ENCODE assay signal across 8 cellular contexts in the genomic region with DNA sequence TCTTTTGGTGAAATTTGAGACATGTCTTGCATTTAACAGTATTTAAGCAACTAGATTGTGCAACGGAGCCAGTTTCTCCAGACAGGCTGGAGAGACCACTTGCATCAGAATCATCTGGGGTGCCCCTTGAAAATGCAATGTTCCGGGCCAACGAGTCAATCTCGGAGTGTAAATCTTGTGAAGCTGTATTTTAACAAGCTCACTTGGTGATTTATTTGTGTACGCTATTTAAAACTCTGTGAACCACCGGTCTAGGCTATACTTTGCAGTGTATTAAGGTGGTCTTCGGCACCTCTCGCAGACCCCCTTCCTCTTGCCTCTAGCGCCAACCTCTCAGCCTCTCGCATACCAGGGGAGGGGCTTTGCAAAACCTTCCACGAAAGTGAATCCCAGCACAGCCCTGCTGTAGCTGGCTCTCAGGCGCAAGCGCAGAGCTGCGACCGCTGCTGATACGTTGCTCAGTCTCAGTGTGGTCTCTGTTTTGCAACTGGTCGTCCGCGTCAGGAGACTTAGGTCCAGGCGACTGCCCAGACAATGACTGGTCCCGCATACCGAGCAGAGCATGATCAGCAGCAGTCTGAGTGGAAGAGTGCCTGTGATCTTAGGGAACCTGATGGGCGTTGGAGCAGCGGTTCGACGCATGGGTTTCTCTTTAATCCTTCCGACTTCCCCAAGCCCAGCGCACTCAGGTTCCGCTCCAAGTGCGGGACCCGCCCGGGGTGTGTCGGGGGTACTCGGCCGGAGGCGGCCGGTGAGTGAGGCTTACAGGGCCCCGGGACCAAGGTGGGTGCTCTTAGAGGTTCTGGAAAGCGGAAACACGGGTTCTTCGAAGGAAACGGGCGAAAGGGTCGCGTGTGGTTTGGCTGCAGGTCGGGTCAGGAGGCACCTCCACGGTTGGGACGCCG. TPM values are rescaled to one million over a fixed set of nuclear protein-coding genes. Genes with fewer than 3 reads are reported as not detected.
DNase-seq lines count a peak whose midpoint lies in the region; ATAC-seq and TF ChIP-seq lines count a peak whose summit lies in the region.

ZNF391 (plus strand) TSS at position 467 of the 905 bp plus-strand sequence. CDS start 11,612 bp downstream, outside the sequence.

- intact Hi-C loops in lower leg skin (cut with DNase I; ENCODE audit: low total_unique reads) = no loop called here

- DNase-seq in AG20443 (ENCODE audit: low spot score) = peak; percentile 93
- DNase-seq in NCI-H510A treated with DMSO at 0.1 percent for 48 hours (lab: John Stamatoyannopoulos, UW) = peak; percentile 33
- peak; percentile 61 to 66 for DNase-seq in activated CD4-positive, alpha-beta T cell treated with anti-CD3 and anti-CD28 coated beads, Interleukin-2, amount 50 U/mL, for 24 hours (ENCODE audit: low read depth in 1 of 2, low spot score in 1 of 2)
- DNase-seq in lower leg skin (ENCODE audit: low spot score in 2 of 2) = peak; percentile 62 to 92
- peak; percentile 60 to 66 for DNase-seq in stimulated activated CD4-positive, alpha-beta T cell treated with anti-CD3 and anti-CD28 coated beads, Interleukin-4, amount 100 ng/mL, for 48 hours (ENCODE audit: low read depth in 2 of 2)

- H3K9me3 ChIP-seq in duodenal mucosa (ENCODE audit: control insufficient read depth in 1 of 2, low read length in 2 of 2) = peaks cover 0 to under 1% of the 10 kb centered on the region in 2 donors

- no peak for TF ChIP-seq CTCF in lower leg skin (IDR thresholded peaks at IDR 0.05)

- no peak for TF ChIP-seq POLR2A in lower leg skin (IDR thresholded peaks at IDR 0.05)

- H3K36me3 ChIP-seq in duodenal mucosa (ENCODE audit: control insufficient read depth in 1 of 2, insufficient read depth in 2 of 2, low read length in 2 of 2) = no peaks in the 10 kb centered on the region

- H3K4me3 ChIP-seq in duodenal mucosa (ENCODE audit: low read depth in 1 of 2, low read length in 2 of 2) = peak within 1 kb of the TSS; percentile 96 to 100
- peak within 1 kb of the TSS; percentile 72 for H3K4me3 ChIP-seq in lower leg skin (ENCODE audit: low read depth, poor library complexity, severe bottlenecking)

- H3K4me1 ChIP-seq in duodenal mucosa (ENCODE audit: control insufficient read depth in 1 of 2, insufficient read depth in 2 of 2, low read length in 2 of 2) = peaks cover 0 to 5% of the 10 kb centered on the region in 2 donors

- peak within 1 kb of the TSS; percentile 72 to 92 for H3K9ac ChIP-seq in duodenal mucosa (ENCODE audit: low read depth in 1 of 2, low read length in 2 of 2)

- ATAC-seq in GM18909 (IDR thresholded peaks at IDR 0.05; ENCODE audit: poor library complexity, unreplicated experiment) = peak; percentile 89
- ATAC-seq in HG03196 (IDR thresholded peaks at IDR 0.05; ENCODE audit: unreplicated experiment) = peak; percentile 83

- H3K27ac ChIP-seq in duodenal mucosa (ENCODE audit: low read depth, low read length) = peak within 1 kb of the TSS; percentile 13

- 0 to 1% methylated on average over 44 to 45 of the region's 49 CpGs for whole genome bisulfite sequencing in lower leg skin, 2 donors

- H3K27me3 ChIP-seq in duodenal mucosa (ENCODE audit: control insufficient read depth in 1 of 2, insufficient read depth in 2 of 2, low read length in 2 of 2) = no peaks in the 10 kb centered on the region

RNA-seq across cellular contexts. Expression of gene ZNF391, which starts in this region (rescaled TPM):
- total RNA-seq in lower leg skin = 1 to 10 TPM in 3 of 4 donors, under 1 TPM in 1; 0.55 to 2.1 (median 1.5) TPM

Comparison
In these comparisons a context has a peak if more than half of its experiments do, and no peak if none do; other contexts are left out.
1. Peak in every context shown above with its lines: DNase-seq, ATAC-seq, H3K4me3 ChIP-seq and H3K27ac ChIP-seq.
2. DNase-seq: peak in every context shown above with its lines; median percentile 93 in AG20443; 77 in lower leg skin; 64 in activated CD4-positive, alpha-beta T cell treated with anti-CD3 and anti-CD28 coated beads, Interleukin-2, amount 50 U/mL, for 24 hours; 63 in stimulated activated CD4-positive, alpha-beta T cell treated with anti-CD3 and anti-CD28 coated beads, Interleukin-4, amount 100 ng/mL, for 48 hours; 33 in NCI-H510A treated with DMSO at 0.1 percent for 48 hours.